ENCODE assay signal across 1 cellular context in genomic region chr2:189299974-189300373, GRCh38.
TF ChIP-seq lines count a peak whose summit lies in the region.

No MANE protein-coding gene starts in this region.

TF ChIP-seq in K562, 482 proteins besides CTCF, POLR2A, EP300 and RAD21:
- TF ChIP-seq RCOR1 (IDR thresholded peaks at IDR 0.05; ENCODE audit: borderline replicate concordance in 1 of 2, low read depth in 2 of 2, low read length in 2 of 2) = no peak
- peak; percentile 15; the same call in 1 of the 2 replicates for TF ChIP-seq C11orf30 (IDR thresholded peaks at IDR 0.05; ENCODE audit: low read depth)
- TF ChIP-seq MAFG (tag; conservative IDR thresholded peaks at IDR 0.05) = 0 out of 2 replicates have a peak, but pooled peaks have one; percentile 4
- peak; percentile 32 for TF ChIP-seq ZNF316 (IDR thresholded peaks at IDR 0.05)
- no peak for TF ChIP-seq SNIP1 (IDR thresholded peaks at IDR 0.05; ENCODE audit: low read depth)
- no peak for TF ChIP-seq ZKSCAN1 (IDR thresholded peaks at IDR 0.05; ENCODE audit: low read depth, low read length)
- TF ChIP-seq CREB3 (tag; conservative IDR thresholded peaks at IDR 0.05; ENCODE audit: low read depth) = no peak
